3 cellular contexts compared by ENCODE assay signal in the genomic region with DNA sequence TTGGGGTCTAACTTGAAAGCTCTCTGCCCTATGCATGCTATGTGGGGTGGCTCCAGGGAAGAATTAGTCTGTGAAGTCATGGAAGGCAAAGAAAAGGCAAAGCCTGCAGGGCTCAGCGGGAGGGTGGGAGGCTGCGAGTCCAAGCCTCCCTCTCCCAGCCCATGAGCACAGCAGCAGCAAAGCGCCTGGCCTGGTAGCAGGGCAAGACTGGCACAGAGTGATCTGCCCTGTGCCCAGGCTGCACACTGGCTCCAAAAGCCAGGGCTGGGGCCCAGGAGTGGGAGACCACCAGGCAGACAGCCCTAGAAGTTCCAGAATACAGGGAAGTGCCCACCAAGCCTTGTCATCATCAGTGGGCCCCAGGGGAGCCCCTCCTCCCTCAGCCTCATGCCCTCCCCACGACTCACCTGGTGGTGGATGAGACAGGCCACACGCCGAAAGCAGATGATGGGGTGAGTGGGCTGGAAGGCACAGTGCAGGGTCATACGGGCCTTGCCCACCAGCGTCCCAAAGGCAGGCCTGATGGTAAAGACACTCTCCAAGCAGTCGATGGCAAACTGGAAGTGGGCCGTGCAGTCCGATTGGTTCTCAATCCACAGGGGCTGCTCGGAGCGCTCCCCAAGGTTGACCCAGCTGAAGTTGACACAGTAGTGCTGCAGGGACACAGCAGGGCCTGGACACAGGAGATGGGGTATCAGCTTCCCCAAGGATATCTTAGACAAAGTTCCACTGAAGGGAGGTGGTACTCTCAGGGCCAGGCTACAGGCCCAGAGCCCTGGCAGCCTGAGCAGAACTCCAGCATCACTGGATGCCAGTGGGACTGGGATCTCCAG.
TF ChIP-seq lines count a peak whose summit lies in the region.

No MANE protein-coding gene starts in this region.

TF ChIP-seq in SK-N-SH treated with all-trans-retinoic acid at 6 μM for 48 hours, 23 proteins besides CTCF, POLR2A, EP300 and RAD21:
- no peak for TF ChIP-seq ZNF70 (CRISPR knock-in tag; IDR thresholded peaks at IDR 0.05)
- TF ChIP-seq TCF4 (CRISPR knock-in tag; IDR thresholded peaks at IDR 0.05; ENCODE audit: borderline replicate concordance), result no peak
- TF ChIP-seq OSR1 (CRISPR knock-in tag; IDR thresholded peaks at IDR 0.05), result no peak
- no peak for TF ChIP-seq GLIS3 (CRISPR knock-in tag; IDR thresholded peaks at IDR 0.05)
- no peak for TF ChIP-seq RARB (CRISPR knock-in tag; IDR thresholded peaks at IDR 0.05)
- TF ChIP-seq, protein P1, sequence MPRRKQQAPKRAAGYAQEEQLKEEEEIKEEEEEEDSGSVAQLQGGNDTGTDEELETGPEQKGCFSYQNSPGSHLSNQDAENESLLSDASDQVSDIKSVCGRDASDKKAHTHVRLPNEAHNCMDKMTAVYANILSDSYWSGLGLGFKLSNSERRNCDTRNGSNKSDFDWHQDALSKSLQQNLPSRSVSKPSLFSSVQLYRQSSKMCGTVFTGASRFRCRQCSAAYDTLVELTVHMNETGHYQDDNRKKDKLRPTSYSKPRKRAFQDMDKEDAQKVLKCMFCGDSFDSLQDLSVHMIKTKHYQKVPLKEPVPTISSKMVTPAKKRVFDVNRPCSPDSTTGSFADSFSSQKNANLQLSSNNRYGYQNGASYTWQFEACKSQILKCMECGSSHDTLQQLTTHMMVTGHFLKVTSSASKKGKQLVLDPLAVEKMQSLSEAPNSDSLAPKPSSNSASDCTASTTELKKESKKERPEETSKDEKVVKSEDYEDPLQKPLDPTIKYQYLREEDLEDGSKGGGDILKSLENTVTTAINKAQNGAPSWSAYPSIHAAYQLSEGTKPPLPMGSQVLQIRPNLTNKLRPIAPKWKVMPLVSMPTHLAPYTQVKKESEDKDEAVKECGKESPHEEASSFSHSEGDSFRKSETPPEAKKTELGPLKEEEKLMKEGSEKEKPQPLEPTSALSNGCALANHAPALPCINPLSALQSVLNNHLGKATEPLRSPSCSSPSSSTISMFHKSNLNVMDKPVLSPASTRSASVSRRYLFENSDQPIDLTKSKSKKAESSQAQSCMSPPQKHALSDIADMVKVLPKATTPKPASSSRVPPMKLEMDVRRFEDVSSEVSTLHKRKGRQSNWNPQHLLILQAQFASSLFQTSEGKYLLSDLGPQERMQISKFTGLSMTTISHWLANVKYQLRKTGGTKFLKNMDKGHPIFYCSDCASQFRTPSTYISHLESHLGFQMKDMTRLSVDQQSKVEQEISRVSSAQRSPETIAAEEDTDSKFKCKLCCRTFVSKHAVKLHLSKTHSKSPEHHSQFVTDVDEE (CRISPR knock-in tag; IDR thresholded peaks at IDR 0.05), result no peak
- no peak for TF ChIP-seq ISL1 (CRISPR knock-in tag; IDR thresholded peaks at IDR 0.05)
- no peak for TF ChIP-seq ZFP3 (CRISPR knock-in tag; IDR thresholded peaks at IDR 0.05)
- no peak for TF ChIP-seq ARNTL (CRISPR knock-in tag; IDR thresholded peaks at IDR 0.05; ENCODE audit: borderline replicate concordance, low read depth)
- TF ChIP-seq BACH2 (CRISPR knock-in tag; IDR thresholded peaks at IDR 0.05; ENCODE audit: borderline replicate concordance), result no peak
- no peak for TF ChIP-seq TOX (CRISPR knock-in tag; IDR thresholded peaks at IDR 0.05; ENCODE audit: borderline replicate concordance)
- TF ChIP-seq CSDC2 (CRISPR knock-in tag; IDR thresholded peaks at IDR 0.05), result no peak
- TF ChIP-seq, protein P2, sequence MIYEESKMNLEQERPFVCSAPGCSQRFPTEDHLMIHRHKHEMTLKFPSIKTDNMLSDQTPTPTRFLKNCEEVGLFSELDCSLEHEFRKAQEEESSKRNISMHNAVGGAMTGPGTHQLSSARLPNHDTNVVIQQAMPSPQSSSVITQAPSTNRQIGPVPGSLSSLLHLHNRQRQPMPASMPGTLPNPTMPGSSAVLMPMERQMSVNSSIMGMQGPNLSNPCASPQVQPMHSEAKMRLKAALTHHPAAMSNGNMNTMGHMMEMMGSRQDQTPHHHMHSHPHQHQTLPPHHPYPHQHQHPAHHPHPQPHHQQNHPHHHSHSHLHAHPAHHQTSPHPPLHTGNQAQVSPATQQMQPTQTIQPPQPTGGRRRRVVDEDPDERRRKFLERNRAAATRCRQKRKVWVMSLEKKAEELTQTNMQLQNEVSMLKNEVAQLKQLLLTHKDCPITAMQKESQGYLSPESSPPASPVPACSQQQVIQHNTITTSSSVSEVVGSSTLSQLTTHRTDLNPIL (CRISPR knock-in tag; IDR thresholded peaks at IDR 0.05; ENCODE audit: low read depth), result no peak

TF ChIP-seq in SK-N-SH, 30 proteins besides CTCF, POLR2A, EP300 and RAD21 (continues in another document):
- TF ChIP-seq NFIC (IDR thresholded peaks at IDR 0.05; ENCODE audit: borderline replicate concordance), result no peak
- no peak for TF ChIP-seq NRF1 (IDR thresholded peaks at IDR 0.05; ENCODE audit: low read depth, low read length)
- TF ChIP-seq, protein P3, sequence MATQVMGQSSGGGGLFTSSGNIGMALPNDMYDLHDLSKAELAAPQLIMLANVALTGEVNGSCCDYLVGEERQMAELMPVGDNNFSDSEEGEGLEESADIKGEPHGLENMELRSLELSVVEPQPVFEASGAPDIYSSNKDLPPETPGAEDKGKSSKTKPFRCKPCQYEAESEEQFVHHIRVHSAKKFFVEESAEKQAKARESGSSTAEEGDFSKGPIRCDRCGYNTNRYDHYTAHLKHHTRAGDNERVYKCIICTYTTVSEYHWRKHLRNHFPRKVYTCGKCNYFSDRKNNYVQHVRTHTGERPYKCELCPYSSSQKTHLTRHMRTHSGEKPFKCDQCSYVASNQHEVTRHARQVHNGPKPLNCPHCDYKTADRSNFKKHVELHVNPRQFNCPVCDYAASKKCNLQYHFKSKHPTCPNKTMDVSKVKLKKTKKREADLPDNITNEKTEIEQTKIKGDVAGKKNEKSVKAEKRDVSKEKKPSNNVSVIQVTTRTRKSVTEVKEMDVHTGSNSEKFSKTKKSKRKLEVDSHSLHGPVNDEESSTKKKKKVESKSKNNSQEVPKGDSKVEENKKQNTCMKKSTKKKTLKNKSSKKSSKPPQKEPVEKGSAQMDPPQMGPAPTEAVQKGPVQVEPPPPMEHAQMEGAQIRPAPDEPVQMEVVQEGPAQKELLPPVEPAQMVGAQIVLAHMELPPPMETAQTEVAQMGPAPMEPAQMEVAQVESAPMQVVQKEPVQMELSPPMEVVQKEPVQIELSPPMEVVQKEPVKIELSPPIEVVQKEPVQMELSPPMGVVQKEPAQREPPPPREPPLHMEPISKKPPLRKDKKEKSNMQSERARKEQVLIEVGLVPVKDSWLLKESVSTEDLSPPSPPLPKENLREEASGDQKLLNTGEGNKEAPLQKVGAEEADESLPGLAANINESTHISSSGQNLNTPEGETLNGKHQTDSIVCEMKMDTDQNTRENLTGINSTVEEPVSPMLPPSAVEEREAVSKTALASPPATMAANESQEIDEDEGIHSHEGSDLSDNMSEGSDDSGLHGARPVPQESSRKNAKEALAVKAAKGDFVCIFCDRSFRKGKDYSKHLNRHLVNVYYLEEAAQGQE (IDR thresholded peaks at IDR 0.05; ENCODE audit: low read depth, low read length), result no peak
- no peak for TF ChIP-seq EZH2phosphoT487 (IDR thresholded peaks at IDR 0.05; ENCODE audit: borderline replicate concordance, low read depth)
- TF ChIP-seq GABPA (IDR thresholded peaks at IDR 0.05; ENCODE audit: low read depth), result no peak
- TF ChIP-seq, protein P4, sequence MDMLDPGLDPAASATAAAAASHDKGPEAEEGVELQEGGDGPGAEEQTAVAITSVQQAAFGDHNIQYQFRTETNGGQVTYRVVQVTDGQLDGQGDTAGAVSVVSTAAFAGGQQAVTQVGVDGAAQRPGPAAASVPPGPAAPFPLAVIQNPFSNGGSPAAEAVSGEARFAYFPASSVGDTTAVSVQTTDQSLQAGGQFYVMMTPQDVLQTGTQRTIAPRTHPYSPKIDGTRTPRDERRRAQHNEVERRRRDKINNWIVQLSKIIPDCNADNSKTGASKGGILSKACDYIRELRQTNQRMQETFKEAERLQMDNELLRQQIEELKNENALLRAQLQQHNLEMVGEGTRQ (IDR thresholded peaks at IDR 0.05; ENCODE audit: borderline replicate concordance, low read depth, low read length), result no peak
- TF ChIP-seq POLR2AphosphoS5 (IDR thresholded peaks at IDR 0.05; ENCODE audit: low read depth, low read length), result no peak
- no peak for TF ChIP-seq FOXM1 (IDR thresholded peaks at IDR 0.05; ENCODE audit: low read depth)
- no peak for TF ChIP-seq SIN3A (IDR thresholded peaks at IDR 0.05; ENCODE audit: borderline replicate concordance, low read depth, low read length)
- TF ChIP-seq MXI1 (IDR thresholded peaks at IDR 0.05; ENCODE audit: low read depth, low read length), result no peak
- no peak for TF ChIP-seq SMC3 (IDR thresholded peaks at IDR 0.05; ENCODE audit: low read depth, low read length)
- TF ChIP-seq, protein P5, sequence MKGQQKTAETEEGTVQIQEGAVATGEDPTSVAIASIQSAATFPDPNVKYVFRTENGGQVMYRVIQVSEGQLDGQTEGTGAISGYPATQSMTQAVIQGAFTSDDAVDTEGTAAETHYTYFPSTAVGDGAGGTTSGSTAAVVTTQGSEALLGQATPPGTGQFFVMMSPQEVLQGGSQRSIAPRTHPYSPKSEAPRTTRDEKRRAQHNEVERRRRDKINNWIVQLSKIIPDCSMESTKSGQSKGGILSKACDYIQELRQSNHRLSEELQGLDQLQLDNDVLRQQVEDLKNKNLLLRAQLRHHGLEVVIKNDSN (IDR thresholded peaks at IDR 0.05; ENCODE audit: borderline replicate concordance, low read depth), result no peak
- no peak for TF ChIP-seq RCOR1 (IDR thresholded peaks at IDR 0.05; ENCODE audit: low read length)
- TF ChIP-seq, protein P6, sequence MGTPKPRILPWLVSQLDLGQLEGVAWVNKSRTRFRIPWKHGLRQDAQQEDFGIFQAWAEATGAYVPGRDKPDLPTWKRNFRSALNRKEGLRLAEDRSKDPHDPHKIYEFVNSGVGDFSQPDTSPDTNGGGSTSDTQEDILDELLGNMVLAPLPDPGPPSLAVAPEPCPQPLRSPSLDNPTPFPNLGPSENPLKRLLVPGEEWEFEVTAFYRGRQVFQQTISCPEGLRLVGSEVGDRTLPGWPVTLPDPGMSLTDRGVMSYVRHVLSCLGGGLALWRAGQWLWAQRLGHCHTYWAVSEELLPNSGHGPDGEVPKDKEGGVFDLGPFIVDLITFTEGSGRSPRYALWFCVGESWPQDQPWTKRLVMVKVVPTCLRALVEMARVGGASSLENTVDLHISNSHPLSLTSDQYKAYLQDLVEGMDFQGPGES (IDR thresholded peaks at IDR 0.05; ENCODE audit: low read depth, low read length), result no peak

TF ChIP-seq in HEK293, 187 proteins besides CTCF, POLR2A, EP300 and RAD21:
- TF ChIP-seq ZNF660 (tag by site-specific recombination; IDR thresholded peaks at IDR 0.05) (no peak), ZBTB17 (tag by site-specific recombination; IDR thresholded peaks at IDR 0.05) (peak; percentile 43; the same call in 1 of the 2 replicates)
TF ChIP-seq in HEK293: peak in this region for 1.
